9 cellular contexts compared by ENCODE assay signal in the genomic region with DNA sequence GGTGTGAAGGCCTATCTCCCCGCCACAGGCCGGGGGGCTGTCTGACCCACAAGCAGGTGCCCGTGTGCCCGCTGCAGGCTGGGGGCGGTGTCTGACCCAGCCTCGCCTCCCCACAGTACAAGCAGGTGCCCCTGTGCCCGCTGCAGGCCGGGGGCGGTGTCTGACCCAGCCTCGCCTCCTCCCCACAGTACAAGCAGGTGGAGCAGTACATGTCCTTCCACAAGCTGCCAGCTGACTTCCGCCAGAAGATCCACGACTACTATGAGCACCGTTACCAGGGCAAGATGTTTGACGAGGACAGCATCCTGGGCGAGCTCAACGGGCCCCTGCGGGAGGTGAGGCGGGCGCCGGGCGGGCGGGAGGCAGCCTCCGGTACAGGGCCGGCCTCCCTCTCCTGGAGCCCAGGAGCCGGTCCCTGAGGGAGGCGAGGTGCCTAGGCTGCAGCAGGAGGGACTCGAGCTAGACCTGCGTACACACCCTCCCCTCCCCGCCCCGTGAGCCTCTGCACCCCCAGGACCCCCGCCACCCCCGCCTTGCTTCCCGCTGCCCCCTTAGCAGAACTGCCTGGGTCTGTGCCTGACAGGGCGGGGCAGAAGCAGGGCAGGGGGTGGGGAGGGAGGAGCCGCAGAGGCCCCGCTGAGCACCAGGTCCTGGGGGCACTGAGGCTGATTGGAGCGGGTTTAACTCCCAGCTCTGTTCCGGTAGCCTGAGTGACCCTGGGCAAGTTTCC. TPM values are rescaled to one million over a fixed set of nuclear protein-coding genes. Genes with fewer than 3 reads are reported as not detected.
DNase-seq lines count a peak whose midpoint lies in the region; ATAC-seq and TF ChIP-seq lines count a peak whose summit lies in the region.
"Had no signal": no experiment of that assay in that cellular context is flagged by ENCODE, and none has a peak within 500 bp of the region (broad histone marks: within the 10 kb centered on the region; RNA-seq: fewer than 3 reads in every experiment).

No MANE protein-coding gene starts in this region.

- H3K4me2 ChIP-seq in fibroblast of lung (ENCODE audit: extremely low read depth, insufficient read depth, low read length), result no peak overlapping the region

- H3K9me3 Mint-ChIP-seq in activated CD4-positive, alpha-beta T cell treated with anti-CD3 and anti-CD28 coated beads, Interleukin-2, amount 10 ng/mL, durations not matched to agents 7 days and 5 days, result no peaks in the 10 kb centered on the region
- no peaks in the 10 kb centered on the region for H3K9me3 Mint-ChIP-seq in stimulated activated naive CD8-positive, alpha-beta T cell treated with anti-CD3 and anti-CD28 coated beads, Interleukin-15, Interleukin-2, amounts not matched to agents 100 ng/mL and 50 ng/mL, for 24 hours

- peaks cover 18% of the 10 kb centered on the region for H3K4me1 Mint-ChIP-seq in activated CD4-positive, alpha-beta T cell treated with anti-CD3 and anti-CD28 coated beads, Interleukin-2, amount 10 ng/mL, durations not matched to agents 7 days and 5 days
- H3K4me1 Mint-ChIP-seq in stimulated activated naive CD8-positive, alpha-beta T cell treated with anti-CD3 and anti-CD28 coated beads, Interleukin-15, Interleukin-2, amounts not matched to agents 100 ng/mL and 50 ng/mL, for 24 hours (ENCODE audit: low read depth), result peaks cover 28% of the 10 kb centered on the region

- H3K36me3 Mint-ChIP-seq in activated CD4-positive, alpha-beta T cell treated with anti-CD3 and anti-CD28 coated beads, Interleukin-2, amount 10 ng/mL, durations not matched to agents 7 days and 5 days (ENCODE audit: low read depth), result peaks cover 11% of the 10 kb centered on the region
- peaks cover 10% of the 10 kb centered on the region for H3K36me3 Mint-ChIP-seq in stimulated activated naive CD8-positive, alpha-beta T cell treated with anti-CD3 and anti-CD28 coated beads, Interleukin-15, Interleukin-2, amounts not matched to agents 100 ng/mL and 50 ng/mL, for 24 hours (ENCODE audit: low read depth)

- no peaks in the 10 kb centered on the region for H3K27me3 Mint-ChIP-seq in activated CD4-positive, alpha-beta T cell treated with anti-CD3 and anti-CD28 coated beads, Interleukin-2, amount 10 ng/mL, durations not matched to agents 7 days and 5 days
- no peaks in the 10 kb centered on the region for H3K27me3 Mint-ChIP-seq in stimulated activated naive CD8-positive, alpha-beta T cell treated with anti-CD3 and anti-CD28 coated beads, Interleukin-15, Interleukin-2, amounts not matched to agents 100 ng/mL and 50 ng/mL, for 24 hours

- H3K4me3 ChIP-seq in HL-60 (replicated peaks; ENCODE audit: insufficient read depth, low read length), result peak overlapping the region; percentile 18; the same call in 1 of the 2 replicates
- H3K4me3 ChIP-seq in fibroblast of lung (replicated peaks in 1 of 4; ENCODE audit: control extremely low read depth in 1 of 4, insufficient read depth in 1 of 4, low read depth in 3 of 4, low read length in 4 of 4), result no peak overlapping the region

- H3K9ac ChIP-seq in fibroblast of lung (ENCODE audit: insufficient read depth, low read length), result no peak overlapping the region

- H3K4me3 Mint-ChIP-seq in activated CD4-positive, alpha-beta T cell treated with anti-CD3 and anti-CD28 coated beads, Interleukin-2, amount 10 ng/mL, durations not matched to agents 7 days and 5 days, result peak overlapping the region; percentile 84
- peak overlapping the region; percentile 79 for H3K4me3 Mint-ChIP-seq in stimulated activated naive CD8-positive, alpha-beta T cell treated with anti-CD3 and anti-CD28 coated beads, Interleukin-15, Interleukin-2, amounts not matched to agents 100 ng/mL and 50 ng/mL, for 24 hours

- POLR2A ChIA-PET in activated CD4-positive, alpha-beta T cell treated with anti-CD3 and anti-CD28 coated beads, Interleukin-2, amount 10 ng/mL, durations not matched to agents 7 days and 5 days (lab: Charles Lee), result no interaction called here

- TF ChIP-seq CTCF in HL-60 (IDR thresholded peaks at IDR 0.05; ENCODE audit: insufficient read depth, low read length), result no peak
- no peak for TF ChIP-seq CTCF in fibroblast of lung (conservative IDR thresholded peaks at IDR 0.05 in 1 of 2, IDR thresholded peaks at IDR 0.05 in 1 of 2; ENCODE audit: low read depth in 1 of 2, low read length in 2 of 2)

- no peaks in the 10 kb centered on the region for H3K9me3 ChIP-seq in fibroblast of lung (ENCODE audit: control insufficient read depth, insufficient read depth, low read depth, low read length)

- ATAC-seq in HG03460 (IDR thresholded peaks at IDR 0.05; ENCODE audit: unreplicated experiment), result no peak

- H3K27me3 ChIP-seq in HL-60 (ENCODE audit: insufficient read depth, poor library complexity, severe bottlenecking) (no peaks in the 10 kb centered on the region), fibroblast of lung (ENCODE audit: control insufficient read depth, insufficient read depth, low read length) (no peaks in the 10 kb centered on the region)

- H4K20me1 ChIP-seq in fibroblast of lung (ENCODE audit: control insufficient read depth, extremely low read depth, insufficient read depth, low read length), result no peaks in the 10 kb centered on the region

- no peaks in the 10 kb centered on the region for H3K36me3 ChIP-seq in fibroblast of lung (ENCODE audit: control insufficient read depth, insufficient read depth, low read length)

- DNase-seq in HL-60 (ENCODE audit: low read depth in 1 of 2, low spot score in 1 of 2) (peak in 1 of 2 experiments; percentile 67), fibroblast of lung (ENCODE audit: low read depth in 2 of 2) (no peak), mesenteric fat pad (ENCODE audit: low spot score) (no peak), NCI-H510A treated with DMSO at 0.1 percent for 48 hours (lab: John Stamatoyannopoulos, UW) (no peak)
- peak; percentile 64 for DNase-seq in activated CD4-positive, alpha-beta T cell treated with anti-CD3 and anti-CD28 coated beads, Interleukin-2, amount 10 ng/mL, durations not matched to agents 7 days and 5 days
- DNase-seq: SIG-M5 had no signal

- CTCF ChIA-PET in activated CD4-positive, alpha-beta T cell treated with anti-CD3 and anti-CD28 coated beads, Interleukin-2, amount 10 ng/mL, durations not matched to agents 7 days and 5 days (lab: Charles Lee), result interaction anchor here (1.5 kb wide), 1 partner anchor 22 kb away, joined by 4 read pairs; no protein-coding TSS in a partner anchor

- H3K79me2 ChIP-seq in fibroblast of lung (ENCODE audit: control insufficient read depth, insufficient read depth, low read length), result no peaks in the 10 kb centered on the region

- peaks cover 9% of the 10 kb centered on the region for H3K4me1 ChIP-seq in fibroblast of lung (ENCODE audit: control insufficient read depth, extremely low read depth, insufficient read depth, low read length)

- H3K27ac Mint-ChIP-seq in activated CD4-positive, alpha-beta T cell treated with anti-CD3 and anti-CD28 coated beads, Interleukin-2, amount 10 ng/mL, durations not matched to agents 7 days and 5 days, result peak overlapping the region; percentile 96
- H3K27ac Mint-ChIP-seq in stimulated activated naive CD8-positive, alpha-beta T cell treated with anti-CD3 and anti-CD28 coated beads, Interleukin-15, Interleukin-2, amounts not matched to agents 100 ng/mL and 50 ng/mL, for 24 hours, result peak overlapping the region; percentile 89

- H3K27ac ChIP-seq in HL-60 (replicated peaks) (peak overlapping the region; percentile 64), fibroblast of lung (ENCODE audit: insufficient read depth, low read length) (peak overlapping the region; percentile 78)

- no peak overlapping the region for H2AFZ ChIP-seq in fibroblast of lung (ENCODE audit: low read length)

RNA-seq across cellular contexts. Expression of a gene that starts 20.6 kb away (rescaled TPM):
- 1 to 10 TPM; 2.6 to 3.2 TPM for total RNA-seq in activated CD4-positive, alpha-beta T cell treated with anti-CD3 and anti-CD28 coated beads, Interleukin-2, amount 10 ng/mL, durations not matched to agents 7 days and 5 days
- total RNA-seq in fibroblast of lung (0.26 and 0.50 TPM in 2 replicates), mesenteric fat pad (0.16 TPM)
- 0.49 and 0.54 TPM in 2 replicates for polyA plus RNA-seq in fibroblast of lung
- polyA plus RNA-seq in fibroblast of lung (2012), result 1.1 and 1.2 TPM in 2 replicates
- 1.4 and 9.5 TPM in 2 replicates for polyA minus RNA-seq in fibroblast of lung (ENCODE audit: low replicate concordance)

RNA-seq across cellular contexts. Expression of a gene that starts 23.1 kb away (rescaled TPM):
- 10 to 100 TPM; 42.1 to 52.3 TPM for total RNA-seq in activated CD4-positive, alpha-beta T cell treated with anti-CD3 and anti-CD28 coated beads, Interleukin-2, amount 10 ng/mL, durations not matched to agents 7 days and 5 days
- total RNA-seq in fibroblast of lung (17.2 and 21.5 TPM in 2 replicates), mesenteric fat pad (36.9 TPM)
- 7.3 and 13.5 TPM in 2 replicates for polyA plus RNA-seq in fibroblast of lung
- polyA plus RNA-seq in fibroblast of lung (2012), result 24.2 and 33.4 TPM in 2 replicates
- polyA minus RNA-seq in fibroblast of lung (ENCODE audit: low replicate concordance), result 115 and 194 TPM in 2 replicates

RNA-seq across cellular contexts. Expression of a gene that starts 29.4 kb away (rescaled TPM):
- total RNA-seq in activated CD4-positive, alpha-beta T cell treated with anti-CD3 and anti-CD28 coated beads, Interleukin-2, amount 10 ng/mL, durations not matched to agents 7 days and 5 days, result under 1 TPM in 1 of 2 experiments, not detected in 1; 0.12 TPM
- total RNA-seq in fibroblast of lung, result under 0.01 TPM in 1 of 2 replicates, not detected in the other
- 0.06 TPM in 1 of 2 replicates, not detected in the other for polyA plus RNA-seq in fibroblast of lung
- 0.24 TPM in 1 of 2 replicates, not detected in the other for polyA plus RNA-seq in fibroblast of lung (2012)
- not detected in 2 replicates for polyA minus RNA-seq in fibroblast of lung (ENCODE audit: low replicate concordance)
- 0.22 TPM for total RNA-seq in mesenteric fat pad
- total RNA-seq: fibroblast of villous mesenchyme had no signal

RNA-seq across cellular contexts. Expression of a gene that starts 37.8 kb away (rescaled TPM):
- 100 to 1,000 TPM; 233 TPM for total RNA-seq in activated CD4-positive, alpha-beta T cell treated with anti-CD3 and anti-CD28 coated beads, Interleukin-2, amount 10 ng/mL, durations not matched to agents 7 days and 5 days
- 199 and 246 TPM in 2 replicates for total RNA-seq in fibroblast of lung
- 258 and 325 TPM in 2 replicates for polyA plus RNA-seq in fibroblast of lung
- 440 and 446 TPM in 2 replicates for polyA plus RNA-seq in fibroblast of lung (2012)
- 93.8 and 208 TPM in 2 replicates for polyA minus RNA-seq in fibroblast of lung (ENCODE audit: low replicate concordance)
- total RNA-seq in mesenteric fat pad, result 396 TPM

RNA-seq across cellular contexts. Expression of a gene that starts 52.8 kb away (rescaled TPM):
- total RNA-seq in activated CD4-positive, alpha-beta T cell treated with anti-CD3 and anti-CD28 coated beads, Interleukin-2, amount 10 ng/mL, durations not matched to agents 7 days and 5 days, result 10 to 100 TPM; 71.5 to 80.3 TPM
- total RNA-seq in fibroblast of lung, result 12.1 and 18.0 TPM in 2 replicates
- 7.8 and 10.7 TPM in 2 replicates for polyA plus RNA-seq in fibroblast of lung
- 23.5 and 35.0 TPM in 2 replicates for polyA plus RNA-seq in fibroblast of lung (2012)
- polyA minus RNA-seq in fibroblast of lung (ENCODE audit: low replicate concordance), result 9.1 and 10.1 TPM in 2 replicates
- 37.3 TPM for total RNA-seq in mesenteric fat pad
